ENCODE assay signal across 19 cellular contexts in genomic region chr5:78799254-78800017, GRCh38.
DNase-seq lines count a peak whose midpoint lies in the region; ATAC-seq, FAIRE-seq and TF ChIP-seq lines count a peak whose summit lies in the region.
"Had no signal": no experiment of that assay in that cellular context is flagged by ENCODE, and none has a peak within 500 bp of the region (broad histone marks: within the 10 kb centered on the region; RNA-seq: fewer than 3 reads in every experiment).

No MANE protein-coding gene starts in this region.

- FAIRE-seq in HepG2 (lab: Jason Lieb, UNC): no peak
- FAIRE-seq: colon, GM12878 had no signal

- H3K9me3 ChIP-seq in HepG2 (ENCODE audit: low read length) (no peaks in the 10 kb centered on the region), right lobe of liver (no peaks in the 10 kb centered on the region), SJCRH30 (replicated peaks) (0 out of 2 replicates have a peak, but pooled peaks cover 6% of the 10 kb centered on the region)
- H3K9me3 ChIP-seq: gastroesophageal sphincter, transverse colon had no signal

- TF ChIP-seq POLR2A in HepG2 (IDR thresholded peaks at IDR 0.05; ENCODE audit: insufficient read depth in 1 of 2, low read depth in 2 of 2, low read length in 2 of 2) (no peak), right lobe of liver (IDR thresholded peaks at IDR 0.05) (no peak)

- CTCF ChIA-PET in HepG2 (lab: Yijun Ruan, JAX; ENCODE audit: low intra/inter-chr PET ratio, low total read pairs): no interaction called here

- POLR2A ChIA-PET in HepG2 (lab: Yijun Ruan, JAX): no interaction called here

- no TSS peak for BruUV-seq in HepG2 (replicated peaks; lab: Mats Ljungman, UMichigan)

- H3K4me3 ChIP-seq in HepG2 (replicated peaks in 1 of 3; ENCODE audit: insufficient read depth in 1 of 3, low read depth in 2 of 3, low read length in 3 of 3) (no peak overlapping the region), right lobe of liver (no peak overlapping the region), WI38 (ENCODE audit: low read depth, low read length) (no peak overlapping the region), fibroblast of villous mesenchyme (ENCODE audit: low read depth, low read length) (no peak overlapping the region), SJCRH30 (no peak overlapping the region)
- H3K4me3 ChIP-seq: gastroesophageal sphincter, GM12878, transverse colon had no signal

- no peak for TF ChIP-seq RAD21 in HepG2 (CRISPR knock-in tag; IDR thresholded peaks at IDR 0.05)

- H4K20me1 ChIP-seq in HepG2 (ENCODE audit: insufficient read depth, low read length): no peaks in the 10 kb centered on the region; the same call in 1 of the 2 replicates

- H3K4me1 ChIP-seq in HepG2 (ENCODE audit: insufficient read depth, low read length) (peaks cover 15% of the 10 kb centered on the region), right lobe of liver (no peaks in the 10 kb centered on the region), SJCRH30 (peaks cover 9% of the 10 kb centered on the region)
- H3K4me1 ChIP-seq: transverse colon had no signal

- intact Hi-C loops in HepG2 (cut with micrococcal nuclease; ENCODE audit: unreplicated experiment): no loop called here
- intact Hi-C loops in right lobe of liver (cut with DNase I): no loop called here

- no peak; the same call in 1 of the 2 replicates for TF ChIP-seq CTCF in HepG2 (CRISPR knock-in tag; IDR thresholded peaks at IDR 0.05)
- no peak for TF ChIP-seq CTCF in right lobe of liver (IDR thresholded peaks at IDR 0.05)
- TF ChIP-seq CTCF in WI38 (IDR thresholded peaks at IDR 0.05; ENCODE audit: low read depth, low read length): 0 out of 2 replicates have a peak, but pooled peaks have one; percentile 24
- peak; percentile 38 for TF ChIP-seq CTCF in fibroblast of villous mesenchyme (IDR thresholded peaks at IDR 0.05; ENCODE audit: insufficient read depth, low read depth, low read length)

- in situ Hi-C loops in HepG2 (cut with HindIII; ENCODE audit: extremely low pct_ligation_motif_present, low pct_unique_long_range_greater_than_20kb): no loop called here

- no peaks in the 10 kb centered on the region for H3K27me3 ChIP-seq in HepG2 (ENCODE audit: control insufficient read depth in 1 of 2, insufficient read depth in 2 of 2, low read length in 2 of 2)
- H3K27me3 ChIP-seq in right lobe of liver: no peaks in the 10 kb centered on the region
- no peaks in the 10 kb centered on the region for H3K27me3 ChIP-seq in SJCRH30
- H3K27me3 ChIP-seq: gastroesophageal sphincter, transverse colon had no signal

- no peak overlapping the region for H2AFZ ChIP-seq in HepG2 (ENCODE audit: low read length)

- ATAC-seq in HepG2 (no peak), right lobe of liver (no peak), HG03521 (IDR thresholded peaks at IDR 0.05; ENCODE audit: unreplicated experiment) (no peak), GM21528 (IDR thresholded peaks at IDR 0.05; ENCODE audit: low FRiP score, unreplicated experiment) (no peak)
- ATAC-seq: gastroesophageal sphincter; GM12878; left colon; naive thymus-derived CD8-positive, alpha-beta T cell; T-cell had no signal

- H3K4me2 ChIP-seq in HepG2 (ENCODE audit: low read depth, low read length): no peak overlapping the region

- no peaks in the 10 kb centered on the region for H3K79me2 ChIP-seq in HepG2 (ENCODE audit: insufficient read depth, low read length)

- no peak overlapping the region for H3K9ac ChIP-seq in HepG2 (ENCODE audit: insufficient read depth, low read depth, low read length)

- DNase-seq in HepG2 (ENCODE audit: low spot score) (no peak), right lobe of liver (no peak), fibroblast of villous mesenchyme (ENCODE audit: low read depth) (peak; percentile 44), SJCRH30 (no peak), cerebellar cortex (ENCODE audit: low spot score) (no peak)
- DNase-seq: 8988T; activated effector memory CD4-positive, alpha-beta T cell treated with anti-CD3 and anti-CD28 coated beads, Interleukin-2, amount 50 U/mL, for 16 hours; DMS53; left colon; naive thymus-derived CD8-positive, alpha-beta T cell; NCI-H2171 treated with DMSO at 0.1 percent for 48 hours; T-cell; transverse colon had no signal

- 97% methylated on average over 6 of the region's 6 CpGs for WGBS in HepG2 (ENCODE audit: low lambda C conversion rate)
- WGBS in right lobe of liver (ENCODE audit: insufficient coverage, low coverage, low lambda C conversion rate, missing lambda C conversion rate): 97% methylated on average over 5 of the region's 6 CpGs

- TF ChIP-seq EP300 in HepG2 (IDR thresholded peaks at IDR 0.05; ENCODE audit: low read depth in 2 of 2, low read length in 2 of 2) (no peak), HepG2 (CRISPR knock-in tag; IDR thresholded peaks at IDR 0.05; ENCODE audit: borderline replicate concordance) (no peak)

- H3K36me3 ChIP-seq in HepG2 (replicated peaks in 1 of 2; ENCODE audit: control insufficient read depth in 1 of 2, insufficient read depth in 2 of 2, low read length in 2 of 2) (peaks cover 5 to 14% of the 10 kb centered on the region in 2 experiments; a peak in 4 of 5 replicates), right lobe of liver (no peaks in the 10 kb centered on the region), SJCRH30 (no peaks in the 10 kb centered on the region)
- H3K36me3 ChIP-seq: gastroesophageal sphincter, transverse colon had no signal

- H3K27ac ChIP-seq in HepG2 (ENCODE audit: extremely low read length, insufficient read depth, low read length): no peak overlapping the region
- H3K27ac ChIP-seq in right lobe of liver: no peak overlapping the region
- H3K27ac ChIP-seq in SJCRH30: no peak overlapping the region
- H3K27ac ChIP-seq: gastroesophageal sphincter, transverse colon had no signal

TF ChIP-seq in HepG2, 621 proteins besides CTCF, POLR2A, EP300 and RAD21 (continues in another document):
- TF ChIP-seq HBP1 (CRISPR knock-in tag; IDR thresholded peaks at IDR 0.05; ENCODE audit: low read depth) (no peak), ZNF512B (CRISPR knock-in tag; IDR thresholded peaks at IDR 0.05; ENCODE audit: borderline replicate concordance) (no peak), EED (CRISPR knock-in tag; IDR thresholded peaks at IDR 0.05) (no peak)
- TF ChIP-seq, protein P1, sequence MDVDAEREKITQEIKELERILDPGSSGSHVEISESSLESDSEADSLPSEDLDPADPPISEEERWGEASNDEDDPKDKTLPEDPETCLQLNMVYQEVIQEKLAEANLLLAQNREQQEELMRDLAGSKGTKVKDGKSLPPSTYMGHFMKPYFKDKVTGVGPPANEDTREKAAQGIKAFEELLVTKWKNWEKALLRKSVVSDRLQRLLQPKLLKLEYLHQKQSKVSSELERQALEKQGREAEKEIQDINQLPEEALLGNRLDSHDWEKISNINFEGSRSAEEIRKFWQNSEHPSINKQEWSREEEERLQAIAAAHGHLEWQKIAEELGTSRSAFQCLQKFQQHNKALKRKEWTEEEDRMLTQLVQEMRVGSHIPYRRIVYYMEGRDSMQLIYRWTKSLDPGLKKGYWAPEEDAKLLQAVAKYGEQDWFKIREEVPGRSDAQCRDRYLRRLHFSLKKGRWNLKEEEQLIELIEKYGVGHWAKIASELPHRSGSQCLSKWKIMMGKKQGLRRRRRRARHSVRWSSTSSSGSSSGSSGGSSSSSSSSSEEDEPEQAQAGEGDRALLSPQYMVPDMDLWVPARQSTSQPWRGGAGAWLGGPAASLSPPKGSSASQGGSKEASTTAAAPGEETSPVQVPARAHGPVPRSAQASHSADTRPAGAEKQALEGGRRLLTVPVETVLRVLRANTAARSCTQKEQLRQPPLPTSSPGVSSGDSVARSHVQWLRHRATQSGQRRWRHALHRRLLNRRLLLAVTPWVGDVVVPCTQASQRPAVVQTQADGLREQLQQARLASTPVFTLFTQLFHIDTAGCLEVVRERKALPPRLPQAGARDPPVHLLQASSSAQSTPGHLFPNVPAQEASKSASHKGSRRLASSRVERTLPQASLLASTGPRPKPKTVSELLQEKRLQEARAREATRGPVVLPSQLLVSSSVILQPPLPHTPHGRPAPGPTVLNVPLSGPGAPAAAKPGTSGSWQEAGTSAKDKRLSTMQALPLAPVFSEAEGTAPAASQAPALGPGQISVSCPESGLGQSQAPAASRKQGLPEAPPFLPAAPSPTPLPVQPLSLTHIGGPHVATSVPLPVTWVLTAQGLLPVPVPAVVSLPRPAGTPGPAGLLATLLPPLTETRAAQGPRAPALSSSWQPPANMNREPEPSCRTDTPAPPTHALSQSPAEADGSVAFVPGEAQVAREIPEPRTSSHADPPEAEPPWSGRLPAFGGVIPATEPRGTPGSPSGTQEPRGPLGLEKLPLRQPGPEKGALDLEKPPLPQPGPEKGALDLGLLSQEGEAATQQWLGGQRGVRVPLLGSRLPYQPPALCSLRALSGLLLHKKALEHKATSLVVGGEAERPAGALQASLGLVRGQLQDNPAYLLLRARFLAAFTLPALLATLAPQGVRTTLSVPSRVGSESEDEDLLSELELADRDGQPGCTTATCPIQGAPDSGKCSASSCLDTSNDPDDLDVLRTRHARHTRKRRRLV (CRISPR knock-in tag; IDR thresholded peaks at IDR 0.05): no peak

Comparison
In these comparisons a context has a peak if more than half of its experiments do, and no peak if none do; other contexts are left out.
1. CTCF ChIP-seq: peak in WI38 (single experiment) and fibroblast of villous mesenchyme (single experiment); none in HepG2 (single experiment) and right lobe of liver (0 of 4).